ENCODE assay signal across 1 cellular context in the genomic region with DNA sequence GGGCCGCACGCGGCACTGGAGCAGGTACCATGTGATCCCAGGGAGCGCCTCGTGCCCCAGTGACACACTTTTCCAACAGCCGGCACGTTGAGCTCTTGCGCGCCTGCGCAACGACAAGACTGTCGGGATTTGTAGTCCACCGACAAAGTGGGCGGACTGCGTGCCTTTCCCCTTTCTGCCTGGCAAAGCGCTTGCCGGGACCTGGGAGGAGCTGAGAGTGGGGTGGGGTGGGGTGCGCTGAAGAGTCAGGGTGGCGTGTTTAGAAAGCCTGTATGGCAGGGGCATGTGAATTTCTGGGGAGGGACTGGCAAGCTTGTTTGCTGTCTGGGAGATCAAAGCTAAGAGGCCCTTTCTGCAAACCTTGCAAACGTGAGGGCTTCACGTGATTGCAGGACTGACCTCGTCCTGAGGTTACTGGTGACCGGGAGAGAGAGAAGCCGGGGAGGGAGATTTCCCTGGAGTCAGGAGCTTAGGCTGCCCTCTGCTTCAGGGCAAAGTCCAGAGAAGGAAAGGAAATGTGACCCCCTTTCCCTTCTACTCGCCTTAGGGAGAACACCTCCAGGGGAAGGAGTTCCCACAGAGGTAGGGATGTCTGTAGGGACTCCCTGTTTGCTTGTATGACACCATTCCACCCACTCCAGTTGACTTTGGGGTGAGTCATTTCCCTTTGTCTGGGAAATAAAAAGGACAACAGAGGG.
TF ChIP-seq lines count a peak whose summit lies in the region.

No MANE protein-coding gene starts in this region.

TF ChIP-seq in WTC11, 78 proteins besides CTCF, POLR2A, EP300 and RAD21 (continued from another document):
- TF ChIP-seq, protein P1, sequence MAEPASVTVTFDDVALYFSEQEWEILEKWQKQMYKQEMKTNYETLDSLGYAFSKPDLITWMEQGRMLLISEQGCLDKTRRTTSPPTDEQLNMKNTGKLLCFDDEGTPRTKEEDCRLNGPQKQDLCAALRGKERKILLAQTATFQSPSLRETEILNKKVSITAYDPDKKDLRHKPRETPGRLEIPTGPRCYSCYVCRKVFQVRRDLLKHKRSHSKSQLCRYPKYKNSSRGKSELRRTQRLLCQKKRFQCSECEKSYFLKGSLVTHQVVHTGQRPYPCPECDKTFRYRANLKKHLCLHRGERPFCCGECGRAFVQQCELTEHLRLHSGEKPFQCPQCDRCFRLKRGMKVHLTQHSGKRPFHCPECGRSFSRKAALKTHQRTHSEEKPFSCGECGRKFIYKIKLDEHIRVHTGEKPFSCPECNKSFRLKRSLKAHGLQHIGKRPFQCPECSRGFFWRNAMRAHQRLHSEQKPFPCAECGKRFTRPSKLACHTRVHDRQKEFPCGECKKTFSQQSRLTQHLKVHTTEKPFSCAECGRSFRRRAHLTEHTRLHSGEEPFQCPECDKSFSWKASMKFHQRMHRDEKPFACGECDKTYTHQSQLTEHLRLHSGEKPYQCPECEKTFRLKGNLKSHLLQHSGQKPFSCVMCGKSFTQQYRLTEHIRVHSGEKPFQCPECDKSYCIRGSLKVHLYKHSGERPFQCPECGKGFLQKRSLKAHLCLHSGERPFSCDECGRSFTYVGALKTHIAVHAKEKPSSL (CRISPR knock-in tag; conservative IDR thresholded peaks at IDR 0.05), result no peak
- TF ChIP-seq IRF2 (CRISPR knock-in tag; IDR thresholded peaks at IDR 0.05; ENCODE audit: borderline replicate concordance, low read depth) (no peak), TEAD1 (CRISPR knock-in tag; IDR thresholded peaks at IDR 0.05) (peak; percentile 100), OVOL2 (CRISPR knock-in tag; IDR thresholded peaks at IDR 0.05; ENCODE audit: borderline replicate concordance) (no peak), JAZF1 (CRISPR knock-in tag; IDR thresholded peaks at IDR 0.05) (no peak), IRF1 (CRISPR knock-in tag; IDR thresholded peaks at IDR 0.05) (peak; percentile 98), ZNF219 (CRISPR knock-in tag; IDR thresholded peaks at IDR 0.05; ENCODE audit: borderline replicate concordance) (no peak; the same call in 1 of the 2 replicates), RELA (CRISPR knock-in tag; IDR thresholded peaks at IDR 0.05; ENCODE audit: borderline replicate concordance) (peak; percentile 96), FOXP1 (CRISPR knock-in tag; IDR thresholded peaks at IDR 0.05; ENCODE audit: borderline replicate concordance) (peak; percentile 99), GRHL2 (CRISPR knock-in tag; IDR thresholded peaks at IDR 0.05; ENCODE audit: insufficient replicate concordance, severe bottlenecking) (no peak), PRRX2 (CRISPR knock-in tag; IDR thresholded peaks at IDR 0.05) (no peak), MYBL2 (CRISPR knock-in tag; IDR thresholded peaks at IDR 0.05) (peak; percentile 98), FOXJ3 (CRISPR knock-in tag; IDR thresholded peaks at IDR 0.05; ENCODE audit: borderline replicate concordance) (peak; percentile 85; the same call in 1 of the 2 replicates), KAT7 (CRISPR knock-in tag; IDR thresholded peaks at IDR 0.05; ENCODE audit: borderline replicate concordance) (no peak), HMGA2 (CRISPR knock-in tag; IDR thresholded peaks at IDR 0.05) (no peak), ZSCAN18 (CRISPR knock-in tag; IDR thresholded peaks at IDR 0.05) (no peak), ARID4B (CRISPR knock-in tag; IDR thresholded peaks at IDR 0.05; ENCODE audit: borderline replicate concordance) (peak; percentile 99)
- TF ChIP-seq, protein P2, sequence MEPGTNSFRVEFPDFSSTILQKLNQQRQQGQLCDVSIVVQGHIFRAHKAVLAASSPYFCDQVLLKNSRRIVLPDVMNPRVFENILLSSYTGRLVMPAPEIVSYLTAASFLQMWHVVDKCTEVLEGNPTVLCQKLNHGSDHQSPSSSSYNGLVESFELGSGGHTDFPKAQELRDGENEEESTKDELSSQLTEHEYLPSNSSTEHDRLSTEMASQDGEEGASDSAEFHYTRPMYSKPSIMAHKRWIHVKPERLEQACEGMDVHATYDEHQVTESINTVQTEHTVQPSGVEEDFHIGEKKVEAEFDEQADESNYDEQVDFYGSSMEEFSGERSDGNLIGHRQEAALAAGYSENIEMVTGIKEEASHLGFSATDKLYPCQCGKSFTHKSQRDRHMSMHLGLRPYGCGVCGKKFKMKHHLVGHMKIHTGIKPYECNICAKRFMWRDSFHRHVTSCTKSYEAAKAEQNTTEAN (CRISPR knock-in tag; IDR thresholded peaks at IDR 0.05), result peak; percentile 98
